In genomic region chr20:13356087-13356486, GRCh38 we compare ENCODE assay signal across 19 cellular contexts.
"Had no signal": no experiment of that assay in that cellular context is flagged by ENCODE, and none has a peak within 500 bp of the region (broad histone marks: within the 10 kb centered on the region; RNA-seq: fewer than 3 reads in every experiment).

No MANE protein-coding gene starts in this region.

- H3K9ac ChIP-seq: neural progenitor cell had no signal

- H3K4me1 Mint-ChIP-seq: memory B cell, neural progenitor cell, T-helper 17 cell had no signal

- H3K27me3 Mint-ChIP-seq: memory B cell, T-helper 17 cell had no signal

- H3K4me3 Mint-ChIP-seq: activated CD8-positive, alpha-beta T cell treated with anti-CD3 and anti-CD28 coated beads, Interleukin-2, amount 10 ng/mL, durations not matched to agents 7 days and 5 days; activated T-cell treated with anti-CD3 and anti-CD28 coated beads, Interleukin-2, amount 50 U/mL, for 72 hours; memory B cell; neural progenitor cell; T-helper 17 cell had no signal

- H3K9me3 ChIP-seq: colonic mucosa, pancreas had no signal

- H3K36me3 ChIP-seq: colonic mucosa, left ventricle myocardium inferior, neural progenitor cell, pancreas had no signal

- H3K27ac Mint-ChIP-seq: activated CD8-positive, alpha-beta T cell treated with anti-CD3 and anti-CD28 coated beads, Interleukin-2, amount 10 ng/mL, durations not matched to agents 7 days and 5 days; activated naive CD4-positive, alpha-beta T cell treated with anti-CD3 and anti-CD28 coated beads, Interleukin-2, amount 50 U/mL, for 72 hours; activated T-cell treated with anti-CD3 and anti-CD28 coated beads, Interleukin-2, amount 50 U/mL, for 72 hours; memory B cell; neural progenitor cell; T-helper 17 cell had no signal

- ATAC-seq: activated CD8-positive, alpha-beta T cell treated with anti-CD3 and anti-CD28 coated beads, Interleukin-2, amount 10 ng/mL, durations not matched to agents 7 days and 5 days; activated naive CD4-positive, alpha-beta T cell treated with anti-CD3 and anti-CD28 coated beads, Interleukin-2, amount 50 U/mL, for 72 hours; activated T-cell treated with anti-CD3 and anti-CD28 coated beads, Interleukin-2, amount 50 U/mL, for 72 hours; esophagus mucosa; pancreas; T-helper 17 cell had no signal

- DNase-seq: activated CD4-positive, alpha-beta T cell treated with anti-CD3 and anti-CD28 coated beads for 48 hours; activated CD8-positive, alpha-beta memory T cell treated with anti-CD3 and anti-CD28 coated beads, Interleukin-2, amount 50 U/mL, for 4 hours; activated CD8-positive, alpha-beta T cell treated with anti-CD3 and anti-CD28 coated beads, Interleukin-2, amount 10 ng/mL, durations not matched to agents 7 days and 5 days; activated gamma-delta T cell; activated T-cell treated with anti-CD3 and anti-CD28 coated beads, Interleukin-2, amount 50 U/mL, for 72 hours; caudate nucleus; colonic mucosa; kidney; left ventricle myocardium inferior; pancreas; stimulated activated CD4-positive, alpha-beta T cell treated with anti-CD3 and anti-CD28 coated beads, Interleukin-4, amount 100 ng/mL, for 1 hour; stimulated activated naive CD4-positive, alpha-beta T cell; substantia nigra; T-helper 17 cell had no signal

- H2AFZ ChIP-seq: hepatocyte, neural progenitor cell had no signal

- H3K27me3 ChIP-seq: colonic mucosa, hepatocyte, neural progenitor cell, pancreas had no signal

- H3K4me2 ChIP-seq: hepatocyte, neural progenitor cell had no signal

- H3K27ac ChIP-seq: colonic mucosa, hepatocyte, left ventricle myocardium inferior, neural progenitor cell, pancreas had no signal

- H3K4me3 ChIP-seq: colonic mucosa, hepatocyte, left ventricle myocardium inferior, neural progenitor cell, pancreas had no signal

- H3K9me3 Mint-ChIP-seq: activated naive CD4-positive, alpha-beta T cell treated with anti-CD3 and anti-CD28 coated beads, Interleukin-2, amount 50 U/mL, for 72 hours; neural progenitor cell had no signal

- H3K36me3 Mint-ChIP-seq: activated naive CD4-positive, alpha-beta T cell treated with anti-CD3 and anti-CD28 coated beads, Interleukin-2, amount 50 U/mL, for 72 hours; memory B cell; neural progenitor cell had no signal

- H3K79me2 ChIP-seq: hepatocyte had no signal

- H3K4me1 ChIP-seq: colonic mucosa, left ventricle myocardium inferior, neural progenitor cell, pancreas had no signal
